ENCODE assay signal across 26 cellular contexts in genomic region chrX:14209034-14209433, GRCh38.
"Had no signal": no experiment of that assay in that cellular context is flagged by ENCODE, and none has a peak within 500 bp of the region (broad histone marks: within the 10 kb centered on the region; RNA-seq: fewer than 3 reads in every experiment).

No MANE protein-coding gene starts in this region.

- H3K27me3 Mint-ChIP-seq: memory B cell; natural killer cell treated with Interleukin-12 subunit alpha and Interleukin-12 subunit beta and Interleukin-15 and Interleukin-18, amount 100 ng/mL, for 72 hours; type B pancreatic cell had no signal

- H3K27me3 ChIP-seq: esophagus squamous epithelium, neutrophil, right atrium auricular region, sigmoid colon, testis, tibial artery had no signal

- H3K4me3 Mint-ChIP-seq: memory B cell; naive B cell; natural killer cell treated with Interleukin-12 subunit alpha and Interleukin-12 subunit beta and Interleukin-15 and Interleukin-18, amount 100 ng/mL, for 72 hours; neural crest cell; stimulated activated memory B cell treated with anti-CD40 and anti-IgM and Interleukin-4, amounts not matched to agents 10 μg/mL and 1 μg/mL and 100 μg/mL, for 72 hours; type B pancreatic cell had no signal

- FAIRE-seq: endothelial cell of umbilical vein, frontal cortex, keratinocyte had no signal

- H3K4me1 ChIP-seq: esophagus squamous epithelium, prostate gland, right atrium auricular region, sigmoid colon, testis, tibial artery had no signal

- H3K27ac Mint-ChIP-seq: memory B cell; natural killer cell treated with Interleukin-12 subunit alpha and Interleukin-12 subunit beta and Interleukin-15 and Interleukin-18, amount 100 ng/mL, for 72 hours; stimulated activated memory B cell treated with anti-CD40 and anti-IgM and Interleukin-4, amounts not matched to agents 10 μg/mL and 1 μg/mL and 100 μg/mL, for 72 hours; type B pancreatic cell had no signal

- H3K4me1 Mint-ChIP-seq: memory B cell; naive B cell; neural crest cell; stimulated activated memory B cell treated with anti-CD40 and anti-IgM and Interleukin-4, amounts not matched to agents 10 μg/mL and 1 μg/mL and 100 μg/mL, for 72 hours had no signal

- DNase-seq: dermis blood vessel endothelial cell; effector memory CD4-positive, alpha-beta T cell; erythroblast; esophagus squamous epithelium; naive B cell; sigmoid colon; stimulated activated CD4-positive, alpha-beta T cell treated with anti-CD3 and anti-CD28 coated beads, Interleukin-2, amount 100 ng/mL, for 24 hours; stimulated activated CD4-positive, alpha-beta T cell treated with anti-CD3 and anti-CD28 coated beads, Interleukin-4, amount 100 ng/mL, for 4 hours; stimulated activated naive CD8-positive, alpha-beta T cell treated with anti-CD3 and anti-CD28 coated beads, Interleukin-15, Interleukin-2, amounts not matched to agents 100 U/mL and 50 U/mL, for 24 hours; substantia nigra; testis; tibial artery had no signal

- H3K9me3 ChIP-seq: esophagus squamous epithelium, neutrophil, prostate gland, sigmoid colon, testis had no signal

- H3K27ac ChIP-seq: coronary artery, esophagus squamous epithelium, neutrophil, prostate gland, right atrium auricular region, sigmoid colon, testis, tibial artery had no signal

- ATAC-seq: left lobe of liver; natural killer cell treated with Interleukin-12 subunit alpha and Interleukin-12 subunit beta and Interleukin-15 and Interleukin-18, amount 100 ng/mL, for 72 hours; stimulated activated memory B cell treated with anti-CD40 and anti-IgM and Interleukin-4, amounts not matched to agents 10 μg/mL and 1 μg/mL and 100 μg/mL, for 72 hours; stimulated activated naive CD8-positive, alpha-beta T cell treated with anti-CD3 and anti-CD28 coated beads, Interleukin-15, Interleukin-2, amounts not matched to agents 100 U/mL and 50 U/mL, for 24 hours had no signal

- H3K4me3 ChIP-seq: coronary artery, esophagus squamous epithelium, lung, prostate gland, right atrium auricular region, sigmoid colon, testis, tibial artery had no signal

- H3K9me3 Mint-ChIP-seq: stimulated activated memory B cell treated with anti-CD40 and anti-IgM and Interleukin-4, amounts not matched to agents 10 μg/mL and 1 μg/mL and 100 μg/mL, for 72 hours; type B pancreatic cell had no signal

- H3K36me3 Mint-ChIP-seq: memory B cell; natural killer cell treated with Interleukin-12 subunit alpha and Interleukin-12 subunit beta and Interleukin-15 and Interleukin-18, amount 100 ng/mL, for 72 hours; stimulated activated memory B cell treated with anti-CD40 and anti-IgM and Interleukin-4, amounts not matched to agents 10 μg/mL and 1 μg/mL and 100 μg/mL, for 72 hours; type B pancreatic cell had no signal

- H3K36me3 ChIP-seq: esophagus squamous epithelium, neutrophil, prostate gland, right atrium auricular region, sigmoid colon, tibial artery had no signal
